In genomic region chr6:227074-227782, GRCh38 we compare ENCODE assay signal across 8 cellular contexts.
DNase-seq lines count a peak whose midpoint lies in the region; ATAC-seq and TF ChIP-seq lines count a peak whose summit lies in the region.

No MANE protein-coding gene starts in this region.

- no peak overlapping the region for H3K4me3 ChIP-seq in choroid plexus epithelial cell (ENCODE audit: low read depth, low read length)

- ATAC-seq in GM18907 (IDR thresholded peaks at IDR 0.05; ENCODE audit: unreplicated experiment) (peak; percentile 34), HG03066 (IDR thresholded peaks at IDR 0.05; ENCODE audit: low read depth, unreplicated experiment) (peak; percentile 34)
- ATAC-seq in activated CD4-positive, CD25-positive, alpha-beta regulatory T cell treated with anti-CD3 and anti-CD28 coated beads, Interleukin-2, amount 50 U/mL, for 24 hours = no peak

- peak; percentile 35 for TF ChIP-seq CTCF in choroid plexus epithelial cell (conservative IDR thresholded peaks at IDR 0.05; ENCODE audit: low read depth, low read length)

- DNase-seq in Ammon's horn (ENCODE audit: low spot score) = peak; percentile 60
- peak; percentile 52 for DNase-seq in choroid plexus epithelial cell (ENCODE audit: low read depth)
- no peak for DNase-seq in NCI-H345 treated with DMSO at 0.1 percent for 48 hours (lab: John Stamatoyannopoulos, UW; ENCODE audit: unreplicated experiment)
- DNase-seq in ecto neural progenitor cell (ENCODE audit: low spot score) = no peak
- DNase-seq in middle frontal gyrus (ENCODE audit: extremely low spot score, low spot score) = no peak

Comparison
In these comparisons a context has a peak if more than half of its experiments do, and no peak if none do; other contexts are left out.
1. DNase-seq: peak in Ammon's horn (single experiment) and choroid plexus epithelial cell (single experiment); none in NCI-H345 treated with DMSO at 0.1 percent for 48 hours (single experiment), ecto neural progenitor cell (single experiment) and middle frontal gyrus (single experiment).
2. ATAC-seq: peak in GM18907 (single experiment) and HG03066 (single experiment); none in activated CD4-positive, CD25-positive, alpha-beta regulatory T cell treated with anti-CD3 and anti-CD28 coated beads, Interleukin-2, amount 50 U/mL, for 24 hours (0 of 2).